Comparison of ENCODE assay signal across 8 cellular contexts in the genomic region with DNA sequence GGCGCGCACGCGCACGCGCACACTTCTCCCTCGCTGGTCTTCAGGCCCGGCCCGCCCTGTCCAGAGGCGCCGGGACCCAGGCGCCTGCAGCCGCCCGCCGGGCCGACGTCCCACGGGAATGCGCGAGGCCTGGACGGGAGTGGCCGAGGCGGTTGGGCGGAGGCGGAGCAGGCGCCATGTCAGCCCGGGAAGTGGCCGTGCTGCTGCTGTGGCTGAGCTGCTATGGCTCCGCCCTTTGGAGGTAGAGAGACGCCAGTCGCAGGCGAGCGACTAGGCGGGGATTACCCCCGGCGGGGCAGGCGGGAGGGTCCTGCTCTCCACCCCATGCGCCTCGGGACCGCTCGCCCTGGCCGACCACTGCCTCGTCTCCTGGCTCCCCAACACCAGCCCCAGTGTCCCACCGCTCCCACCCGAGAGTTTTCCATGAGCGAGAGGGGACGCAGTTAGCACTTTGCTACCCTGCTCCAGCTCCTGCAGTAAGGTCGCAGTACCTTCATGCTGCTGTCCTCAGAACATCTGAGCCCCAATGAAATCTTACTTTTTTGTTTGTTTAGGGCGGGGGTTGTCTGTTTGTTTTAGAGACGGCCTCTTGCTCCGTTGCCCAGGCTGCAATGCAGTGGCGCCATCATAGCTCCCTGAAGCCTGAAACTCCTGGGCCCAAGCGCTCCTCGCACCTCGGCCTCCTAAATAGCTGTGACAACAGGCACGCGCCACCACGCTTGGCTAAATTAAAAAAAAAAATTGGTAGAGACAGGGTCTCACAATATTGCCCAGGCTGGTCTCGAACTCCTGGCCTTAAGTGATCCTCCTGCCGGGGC. TPM values are rescaled to one million over a fixed set of nuclear protein-coding genes. Genes with fewer than 3 reads are reported as not detected.
DNase-seq lines count a peak whose midpoint lies in the region; ATAC-seq, FAIRE-seq and TF ChIP-seq lines count a peak whose summit lies in the region.

A gene with protein sequence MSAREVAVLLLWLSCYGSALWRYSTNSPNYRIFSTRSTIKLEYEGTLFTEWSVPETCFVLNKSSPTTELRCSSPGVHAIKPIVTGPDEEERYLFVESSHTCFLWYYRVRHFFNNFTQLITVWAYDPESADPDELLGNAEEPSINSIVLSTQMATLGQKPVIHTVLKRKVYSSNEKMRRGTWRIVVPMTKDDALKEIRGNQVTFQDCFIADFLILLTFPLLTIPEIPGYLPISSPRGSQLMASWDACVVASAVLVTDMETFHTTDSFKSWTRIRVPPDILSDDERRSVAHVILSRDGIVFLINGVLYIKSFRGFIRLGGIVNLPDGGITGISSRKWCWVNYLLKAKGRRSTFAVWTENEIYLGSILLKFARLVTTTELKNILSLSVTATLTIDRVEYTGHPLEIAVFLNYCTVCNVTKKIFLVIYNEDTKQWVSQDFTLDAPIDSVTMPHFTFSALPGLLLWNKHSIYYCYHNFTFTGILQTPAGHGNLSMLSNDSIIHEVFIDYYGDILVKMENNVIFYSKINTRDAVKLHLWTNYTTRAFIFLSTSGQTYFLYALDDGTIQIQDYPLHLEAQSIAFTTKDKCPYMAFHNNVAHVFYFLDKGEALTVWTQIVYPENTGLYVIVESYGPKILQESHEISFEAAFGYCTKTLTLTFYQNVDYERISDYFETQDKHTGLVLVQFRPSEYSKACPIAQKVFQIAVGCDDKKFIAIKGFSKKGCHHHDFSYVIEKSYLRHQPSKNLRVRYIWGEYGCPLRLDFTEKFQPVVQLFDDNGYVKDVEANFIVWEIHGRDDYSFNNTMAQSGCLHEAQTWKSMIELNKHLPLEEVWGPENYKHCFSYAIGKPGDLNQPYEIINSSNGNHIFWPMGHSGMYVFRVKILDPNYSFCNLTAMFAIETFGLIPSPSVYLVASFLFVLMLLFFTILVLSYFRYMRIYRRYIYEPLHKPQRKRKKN (plus strand): TSS at position 20 of the 818 bp plus-strand sequence. CDS start 157 bp downstream, at position 177.

- POLR2A ChIA-PET in SK-N-SH (lab: Yijun Ruan, JAX): interaction anchor here (0.6 to 1.3 kb wide), 3 partner anchors 14 to 373 kb away, joined by 3 to 4 read pairs (median 3); no protein-coding TSS in a partner anchor

- H3K27me3 ChIP-seq in SK-N-SH (ENCODE audit: insufficient read depth): no peaks in the 10 kb centered on the region
- H3K27me3 ChIP-seq in adipocyte (replicated peaks; ENCODE audit: control insufficient read depth, insufficient read depth, low read length): no peaks in the 10 kb centered on the region
- no peaks in the 10 kb centered on the region for H3K27me3 ChIP-seq in heart left ventricle
- no peaks in the 10 kb centered on the region for H3K27me3 ChIP-seq in pancreas
- H3K27me3 ChIP-seq in thymus (ENCODE audit: control insufficient read depth, insufficient read depth): no peaks in the 10 kb centered on the region

- intact Hi-C loops in heart left ventricle (cut with DNase I): loop anchor here in 2 of 10 donors (1.0 to 10.0 kb wide), 3 partner anchors 9 to 193 kb away; a partner anchor contains a TSS
- intact Hi-C loops in pancreas (cut with DNase I): no loop called here

- CTCF ChIA-PET in SK-N-SH (lab: Yijun Ruan, JAX): interaction anchor here (1.1 kb wide), 1 partner anchor 13 kb away, joined by 4 read pairs; no protein-coding TSS in a partner anchor

- H3K4me2 ChIP-seq in SK-N-SH: peak within 1 kb of the TSS; percentile 74

- DNase-seq in DMS53 (lab: John Stamatoyannopoulos, UW): peak; percentile 99
- DNase-seq in HuH-7 (ENCODE audit: low spot score): peak; percentile 87
- DNase-seq in SK-N-SH: peak; percentile 94
- peak; percentile 91 for DNase-seq in adipocyte (ENCODE audit: low read depth)
- DNase-seq in heart left ventricle: peak; percentile 91 to 96 (median 95)
- DNase-seq in pancreas: peak; percentile 91 to 97 (median 92)

- H2AFZ ChIP-seq in SK-N-SH (ENCODE audit: low read depth): peak within 1 kb of the TSS; percentile 94

- H4K20me1 ChIP-seq in SK-N-SH (ENCODE audit: insufficient read depth): no peaks in the 10 kb centered on the region

- TF ChIP-seq POLR2A in heart left ventricle (IDR thresholded peaks at IDR 0.05): peak in 1 of 2 donors; percentile 72

- H3K4me3 ChIP-seq in SK-N-SH (ENCODE audit: low read depth in 2 of 2, low read length in 1 of 2) (peak within 1 kb of the TSS; percentile 42), adipocyte (ENCODE audit: low read length) (peak within 1 kb of the TSS; percentile 92), heart left ventricle (peak within 1 kb of the TSS; percentile 17 to 80 (median 64)), pancreas (peak within 1 kb of the TSS; percentile 33 to 64 (median 46)), thymus (ENCODE audit: low read length) (peak within 1 kb of the TSS; percentile 57)

- no peaks in the 10 kb centered on the region for H3K79me2 ChIP-seq in SK-N-SH (ENCODE audit: insufficient read depth)

- H3K9me3 ChIP-seq in SK-N-SH (no peaks in the 10 kb centered on the region), adipocyte (ENCODE audit: control insufficient read depth, low read length) (no peaks in the 10 kb centered on the region), heart left ventricle (no peaks in the 10 kb centered on the region), pancreas (no peaks in the 10 kb centered on the region), thymus (ENCODE audit: control insufficient read depth) (no peaks in the 10 kb centered on the region)

- H3K9me2 ChIP-seq in SK-N-SH: no peaks in the 10 kb centered on the region

- no peak for TF ChIP-seq EP300 in SK-N-SH (IDR thresholded peaks at IDR 0.05; ENCODE audit: borderline replicate concordance in 1 of 2, low read depth in 1 of 2, low read length in 1 of 2)

- peak within 1 kb of the TSS; percentile 60 for H3K9ac ChIP-seq in SK-N-SH
- peak within 1 kb of the TSS; percentile 92 for H3K9ac ChIP-seq in adipocyte (ENCODE audit: low read length)

- 29% methylated on average over 48 of the region's 60 CpGs for WGBS in SK-N-SH (ENCODE audit: low lambda C conversion rate)
- WGBS in heart left ventricle, 4 donors: 16 to 22% (median 18%) methylated on average over 46 to 60 of the region's 60 CpGs
- 13 to 14% methylated on average over 53 to 60 of the region's 60 CpGs for WGBS in pancreas, 2 donors
- 22% methylated on average over 60 of the region's 60 CpGs for WGBS in thymus

- H3K27ac ChIP-seq in SK-N-SH (ENCODE audit: low read depth in 2 of 2, low read length in 1 of 2): peak within 1 kb of the TSS in 1 of 2 experiments; percentile 76; a peak in 2 of 4 replicates
- peak within 1 kb of the TSS; percentile 47 to 93 (median 88) for H3K27ac ChIP-seq in heart left ventricle
- peak within 1 kb of the TSS; percentile 90 to 93 (median 92) for H3K27ac ChIP-seq in pancreas
- peak within 1 kb of the TSS; percentile 77 for H3K27ac ChIP-seq in thymus (ENCODE audit: low read depth)

- FAIRE-seq in pancreas (lab: Jason Lieb, UNC): no peak

- ATAC-seq in GM21447 (IDR thresholded peaks at IDR 0.05; ENCODE audit: unreplicated experiment) (peak; percentile 99), heart left ventricle (peak; percentile 98 to 99 (median 99)), pancreas (peak; percentile 97 to 98 (median 98))

- TF ChIP-seq CTCF in SK-N-SH (IDR thresholded peaks at IDR 0.05) (no peak), heart left ventricle (IDR thresholded peaks at IDR 0.05) (no peak), pancreas (IDR thresholded peaks at IDR 0.05) (no peak)

- H3K4me1 ChIP-seq in SK-N-SH (ENCODE audit: control insufficient read depth in 1 of 2, insufficient read depth in 2 of 2, low read depth in 1 of 2, low read length in 1 of 2) (peaks cover 0 to 11% of the 10 kb centered on the region in 2 experiments; a peak in 3 of 4 replicates), adipocyte (ENCODE audit: control insufficient read depth, insufficient read depth, low read length) (peaks cover 6% of the 10 kb centered on the region), heart left ventricle (peaks cover 0 to 14% (median 5%) of the 10 kb centered on the region in 12 donors), pancreas (peaks cover 0 to 6% (median 5%) of the 10 kb centered on the region in 3 donors), thymus (ENCODE audit: control insufficient read depth, insufficient read depth, low read length) (peaks cover 4% of the 10 kb centered on the region)

- H3K36me3 ChIP-seq in SK-N-SH (replicated peaks in 1 of 2; ENCODE audit: control insufficient read depth in 1 of 2, insufficient read depth in 2 of 2, low read length in 1 of 2) (peaks cover 0 to 11% of the 10 kb centered on the region in 2 experiments), adipocyte (ENCODE audit: control insufficient read depth, insufficient read depth, low read length, severe bottlenecking) (no peaks in the 10 kb centered on the region), heart left ventricle (no peaks in the 10 kb centered on the region), pancreas (no peaks in the 10 kb centered on the region), thymus (ENCODE audit: control insufficient read depth, insufficient read depth) (no peaks in the 10 kb centered on the region)

- H3F3A ChIP-seq in SK-N-SH (replicated peaks; ENCODE audit: insufficient read depth): peaks cover 3% of the 10 kb centered on the region

- no peak for TF ChIP-seq RAD21 in SK-N-SH (IDR thresholded peaks at IDR 0.05; ENCODE audit: low read length)

TF ChIP-seq in SK-N-SH, 30 proteins besides CTCF, POLR2A, EP300 and RAD21 (continues in another document):
- no peak for TF ChIP-seq TCF12 (IDR thresholded peaks at IDR 0.05)
- TF ChIP-seq, protein P1, sequence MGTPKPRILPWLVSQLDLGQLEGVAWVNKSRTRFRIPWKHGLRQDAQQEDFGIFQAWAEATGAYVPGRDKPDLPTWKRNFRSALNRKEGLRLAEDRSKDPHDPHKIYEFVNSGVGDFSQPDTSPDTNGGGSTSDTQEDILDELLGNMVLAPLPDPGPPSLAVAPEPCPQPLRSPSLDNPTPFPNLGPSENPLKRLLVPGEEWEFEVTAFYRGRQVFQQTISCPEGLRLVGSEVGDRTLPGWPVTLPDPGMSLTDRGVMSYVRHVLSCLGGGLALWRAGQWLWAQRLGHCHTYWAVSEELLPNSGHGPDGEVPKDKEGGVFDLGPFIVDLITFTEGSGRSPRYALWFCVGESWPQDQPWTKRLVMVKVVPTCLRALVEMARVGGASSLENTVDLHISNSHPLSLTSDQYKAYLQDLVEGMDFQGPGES (IDR thresholded peaks at IDR 0.05; ENCODE audit: low read depth, low read length): no peak
- TF ChIP-seq, protein P2, sequence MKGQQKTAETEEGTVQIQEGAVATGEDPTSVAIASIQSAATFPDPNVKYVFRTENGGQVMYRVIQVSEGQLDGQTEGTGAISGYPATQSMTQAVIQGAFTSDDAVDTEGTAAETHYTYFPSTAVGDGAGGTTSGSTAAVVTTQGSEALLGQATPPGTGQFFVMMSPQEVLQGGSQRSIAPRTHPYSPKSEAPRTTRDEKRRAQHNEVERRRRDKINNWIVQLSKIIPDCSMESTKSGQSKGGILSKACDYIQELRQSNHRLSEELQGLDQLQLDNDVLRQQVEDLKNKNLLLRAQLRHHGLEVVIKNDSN (IDR thresholded peaks at IDR 0.05; ENCODE audit: borderline replicate concordance, low read depth): no peak

RNA-seq across cellular contexts. Expression of the gene that starts here (rescaled TPM):
- polyA plus RNA-seq in SK-N-SH (2012; rRNA removed): 0.30 and 0.54 TPM in 2 replicates
- 0.16 and 0.27 TPM in 2 replicates for polyA plus RNA-seq in SK-N-SH (2012; cell fraction: cytosol; rRNA removed)
- polyA plus RNA-seq in SK-N-SH (2012; cell fraction: nucleus; rRNA removed): 0.95 and 2.5 TPM in 2 replicates
- total RNA-seq in heart left ventricle: 1 to 10 TPM in 1 of 9 donors, under 1 TPM in 8; 0.11 to 1.2 (median 0.35) TPM
- polyA plus RNA-seq in heart left ventricle: under 1 TPM; 0.07 to 0.11 TPM
- 1 to 10 TPM in 1 of 6 donors, under 1 TPM in 5; 0.19 to 1.2 (median 0.60) TPM for total RNA-seq in pancreas
- under 1 TPM; 0.46 to 0.68 TPM for polyA plus RNA-seq in pancreas
- 1.3 TPM for polyA plus RNA-seq in thymus

Comparison
In these comparisons a context has a peak if more than half of its experiments do, and no peak if none do; other contexts are left out.
1. H3K4me3 ChIP-seq: peak in every context shown above with its lines; median percentile 92 in adipocyte; 64 in heart left ventricle; 57 in thymus; 46 in pancreas; 42 in SK-N-SH.